22 cellular contexts compared by ENCODE assay signal in the genomic region with DNA sequence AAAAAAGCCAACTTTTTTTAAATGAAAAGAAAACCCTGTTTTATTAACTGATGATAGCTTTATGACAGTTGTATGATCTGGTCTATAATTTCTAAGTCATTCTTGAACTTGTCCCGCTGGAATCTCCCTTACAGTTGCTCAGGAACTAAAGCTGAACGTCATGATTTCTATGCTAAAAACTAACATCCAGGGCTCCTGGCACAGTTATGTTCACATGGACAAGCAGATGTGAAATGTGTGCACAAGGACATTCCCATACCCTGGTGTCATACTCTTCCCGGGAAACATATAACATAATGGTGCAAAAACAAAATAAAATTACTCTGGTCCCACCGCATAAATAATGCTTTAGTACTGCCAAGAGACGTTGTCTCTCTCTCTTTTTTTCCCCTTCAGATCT.
"Had no signal": no experiment of that assay in that cellular context is flagged by ENCODE, and none has a peak within 500 bp of the region (broad histone marks: within the 10 kb centered on the region; RNA-seq: fewer than 3 reads in every experiment).

No MANE protein-coding gene starts in this region.

- H3K36me3 Mint-ChIP-seq: immature natural killer cell, memory B cell, mesothelial cell of epicardium, natural killer cell, neural progenitor cell had no signal

- H3K27ac Mint-ChIP-seq: immature natural killer cell; memory B cell; natural killer cell; neural progenitor cell; progenitor cell of endocrine pancreas; stimulated activated naive CD8-positive, alpha-beta T cell treated with anti-CD3 and anti-CD28 coated beads, Interleukin-15, Interleukin-2, amounts not matched to agents 100 ng/mL and 50 ng/mL, for 24 hours had no signal

- H3K4me3 ChIP-seq: esophagus squamous epithelium, gastrocnemius medialis, left ventricle myocardium inferior, lower lobe of right lung, neural progenitor cell, pancreas, testis, tibial nerve, upper lobe of right lung had no signal

- H3K4me1 ChIP-seq: esophagus squamous epithelium, gastrocnemius medialis, left ventricle myocardium inferior, lower lobe of right lung, pancreas, testis, tibial nerve, upper lobe of right lung had no signal

- H2AFZ ChIP-seq: neural progenitor cell had no signal

- H3K27me3 ChIP-seq: esophagus squamous epithelium, neural progenitor cell, testis, tibial nerve, upper lobe of right lung had no signal

- H3K27ac ChIP-seq: esophagus squamous epithelium, gastrocnemius medialis, left ventricle myocardium inferior, lower lobe of right lung, neural progenitor cell, pancreas, testis, tibial nerve, upper lobe of right lung had no signal

- DNase-seq: caudate nucleus; effector memory CD4-positive, alpha-beta T cell; esophagus squamous epithelium; gastrocnemius medialis; glutamatergic neuron; immature natural killer cell; left ventricle myocardium inferior; lower lobe of right lung; natural killer cell; nucleus accumbens; pancreas; right cardiac atrium; small intestine; stimulated activated CD4-positive, alpha-beta T cell treated with anti-CD3 and anti-CD28 coated beads, Interleukin-2, amount 100 ng/mL, for 48 hours; testis; upper lobe of right lung had no signal

- H3K4me1 Mint-ChIP-seq: immature natural killer cell, memory B cell, natural killer cell had no signal

- H3K4me3 Mint-ChIP-seq: immature natural killer cell; memory B cell; mesothelial cell of epicardium; natural killer cell; neural progenitor cell; stimulated activated naive CD8-positive, alpha-beta T cell treated with anti-CD3 and anti-CD28 coated beads, Interleukin-15, Interleukin-2, amounts not matched to agents 100 ng/mL and 50 ng/mL, for 24 hours had no signal

- H3K4me2 ChIP-seq: neural progenitor cell had no signal

- H3K9me3 Mint-ChIP-seq: memory B cell; mesothelial cell of epicardium; neural progenitor cell; stimulated activated naive CD8-positive, alpha-beta T cell treated with anti-CD3 and anti-CD28 coated beads, Interleukin-15, Interleukin-2, amounts not matched to agents 100 ng/mL and 50 ng/mL, for 24 hours had no signal

- H3K9ac ChIP-seq: neural progenitor cell had no signal

- H3K9me3 ChIP-seq: esophagus squamous epithelium, gastrocnemius medialis, left ventricle myocardium inferior, lower lobe of right lung, pancreas, testis, tibial nerve, upper lobe of right lung had no signal

- H3K36me3 ChIP-seq: esophagus squamous epithelium, gastrocnemius medialis, left ventricle myocardium inferior, lower lobe of right lung, neural progenitor cell, pancreas, tibial nerve, upper lobe of right lung had no signal
